ENCODE assay signal across 8 cellular contexts in genomic region chr3:58640700-58641372, GRCh38. TPM values are rescaled to one million over a fixed set of nuclear protein-coding genes. Genes with fewer than 3 reads are reported as not detected.
DNase-seq lines count a peak whose midpoint lies in the region; ATAC-seq and TF ChIP-seq lines count a peak whose summit lies in the region.

No MANE protein-coding gene starts in this region.

- WGBS in ovary, 3 donors, result 15 to 17% (median 16%) methylated on average over 25 of the region's 25 CpGs

- no peak overlapping the region for H3K27ac ChIP-seq in ovary
- H3K27ac ChIP-seq in vagina, result no peak overlapping the region

- H3K27me3 ChIP-seq in ovary, result no peaks in the 10 kb centered on the region
- H3K27me3 ChIP-seq in vagina, result no peaks in the 10 kb centered on the region

- intact Hi-C loops in ovary (cut with DNase I), result no loop called here
- intact Hi-C loops in vagina (cut with DNase I), result no loop called here

- TF ChIP-seq EP300 in ovary (IDR thresholded peaks at IDR 0.05), result no peak

- peak; percentile 92 for ATAC-seq in GM19463 (IDR thresholded peaks at IDR 0.05; ENCODE audit: unreplicated experiment)

- in situ Hi-C loops in Caki2 (cut with HindIII; ENCODE audit: low pct_unique_long_range_greater_than_20kb, low sequenced_read_pairs), result no loop called here

- TF ChIP-seq POLR2A in ovary (IDR thresholded peaks at IDR 0.05) (no peak), vagina (IDR thresholded peaks at IDR 0.05) (no peak)

- DNase-seq in Caki2 (ENCODE audit: low read depth) (peak; percentile 48), HS-5 (ENCODE audit: low read depth) (peak; percentile 35), RKO (ENCODE audit: low spot score) (peak; percentile 56), germinal center (ENCODE audit: low spot score) (peak; percentile 71), ovary (peak; percentile 55 to 83 (median 64)), vagina (ENCODE audit: extremely low spot score in 2 of 2) (no peak)
- DNase-seq in activated effector memory CD4-positive, alpha-beta T cell treated with Interleukin-2 at 50 U/mL for 16 hours, result peak; percentile 7

- H3K9me3 ChIP-seq in ovary (no peaks in the 10 kb centered on the region), vagina (no peaks in the 10 kb centered on the region)

- H3K4me1 ChIP-seq in ovary (ENCODE audit: insufficient read depth), result no peaks in the 10 kb centered on the region
- H3K4me1 ChIP-seq in vagina, result peaks cover 7% of the 10 kb centered on the region

- H3K4me3 ChIP-seq in ovary (no peak overlapping the region), vagina (no peak overlapping the region)

- no peaks in the 10 kb centered on the region for H3K36me3 ChIP-seq in ovary
- no peaks in the 10 kb centered on the region for H3K36me3 ChIP-seq in vagina

- TF ChIP-seq CTCF in ovary (IDR thresholded peaks at IDR 0.05), result peak; percentile 26 to 51 (median 41)
- TF ChIP-seq CTCF in vagina (IDR thresholded peaks at IDR 0.05), result peak; percentile 51 to 68 (median 64)

RNA-seq across cellular contexts. Expression of gene FAM3D, which starts 25.7 kb away (rescaled TPM):
- not detected in 2 replicates for total RNA-seq in Caki2 (2014; rRNA removed; shearing (Covaris generic); ENCODE audit: low replicate concordance)
- 1 to 10 TPM in 1 of 7 donors, under 1 TPM in 1, not detected in 5; 0.36 to 6.3 TPM for total RNA-seq in ovary
- polyA plus RNA-seq in ovary, result not detected
- total RNA-seq in vagina, result 13.5 TPM

Comparison
In these comparisons a context has a peak if more than half of its experiments do, and no peak if none do; other contexts are left out.
1. DNase-seq: peak in Caki2 (single experiment), HS-5 (single experiment), RKO (single experiment), activated effector memory CD4-positive, alpha-beta T cell treated with Interleukin-2 at 50 U/mL for 16 hours (single experiment), germinal center (single experiment) and ovary (5 of 5); none in vagina (0 of 2).